In the genomic region with DNA sequence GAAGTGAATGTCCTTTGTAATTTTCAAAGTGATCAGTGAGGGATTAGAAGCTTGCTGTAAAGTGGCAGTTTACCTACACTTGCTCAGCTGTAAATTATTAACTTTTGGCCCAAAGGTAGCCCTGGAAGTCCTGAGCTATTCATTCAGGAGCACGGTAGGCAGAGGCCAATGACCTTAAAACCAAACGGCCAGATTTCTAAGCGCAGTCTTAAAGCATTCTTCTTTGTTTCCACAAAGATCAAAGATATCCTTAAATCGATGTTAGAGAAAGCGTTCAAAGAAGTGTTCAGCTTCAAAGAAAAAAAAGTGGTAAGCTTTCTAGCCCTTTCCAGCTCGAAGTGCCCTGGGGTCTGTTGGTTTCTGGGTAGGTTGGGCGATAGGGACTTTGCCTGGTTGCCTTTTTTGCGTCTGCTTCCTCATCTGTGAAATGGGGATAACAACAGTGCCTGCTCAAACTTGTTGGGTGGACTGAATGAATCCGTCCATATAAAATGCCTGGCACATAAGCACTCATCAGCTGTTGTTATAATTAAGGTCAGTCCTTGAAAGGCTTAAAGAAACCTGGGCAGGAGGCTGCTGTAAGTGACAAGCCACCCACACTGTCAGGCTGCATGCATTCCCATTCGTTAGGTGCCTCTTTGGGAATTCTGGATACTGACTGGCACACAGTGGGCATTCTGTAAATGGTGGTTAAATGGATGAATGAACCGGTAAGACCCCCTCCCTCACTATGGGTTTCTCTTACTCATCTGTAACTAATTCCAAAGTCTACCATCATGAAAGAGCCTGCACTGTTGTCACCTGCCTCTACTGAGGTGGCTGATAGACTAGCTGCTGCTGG, we compare ENCODE assay signal across 1 cellular context.
TF ChIP-seq lines count a peak whose summit lies in the region.

No MANE protein-coding gene starts in this region.

TF ChIP-seq in HepG2, 621 proteins besides CTCF, POLR2A, EP300 and RAD21 (continued from another document and continues in another):
- TF ChIP-seq BRF2 (CRISPR knock-in tag; IDR thresholded peaks at IDR 0.05) (peak; percentile 75; the same call in 1 of the 2 replicates), ZNF205 (CRISPR knock-in tag; IDR thresholded peaks at IDR 0.05) (peak; percentile 89), ZFP91 (CRISPR knock-in tag; IDR thresholded peaks at IDR 0.05; ENCODE audit: borderline replicate concordance) (0 out of 2 replicates have a peak, but pooled peaks have one; percentile 65), FOXO1 (CRISPR knock-in tag; IDR thresholded peaks at IDR 0.05) (peak; percentile 73; the same call in 1 of the 2 replicates), DPF2 (CRISPR knock-in tag; IDR thresholded peaks at IDR 0.05; ENCODE audit: borderline replicate concordance, low read depth) (peak; percentile 89; the same call in 1 of the 2 replicates), MAZ (IDR thresholded peaks at IDR 0.05; ENCODE audit: borderline replicate concordance, low read depth, low read length) (no peak), MAZ (CRISPR knock-in tag; IDR thresholded peaks at IDR 0.05; ENCODE audit: low read depth) (0 out of 2 replicates have a peak, but pooled peaks have one; percentile 30), ZNF337 (CRISPR knock-in tag; IDR thresholded peaks at IDR 0.05; ENCODE audit: borderline replicate concordance, low read depth) (no peak), TEAD3 (CRISPR knock-in tag; optimal IDR thresholded peaks at IDR 0.05; ENCODE audit: borderline replicate concordance) (peak; percentile 84), FOXJ3 (CRISPR knock-in tag; IDR thresholded peaks at IDR 0.05; ENCODE audit: borderline replicate concordance) (peak; percentile 94; the same call in 1 of the 2 replicates), SKIL (CRISPR knock-in tag; IDR thresholded peaks at IDR 0.05; ENCODE audit: borderline replicate concordance) (no peak), ZNF552 (CRISPR knock-in tag; IDR thresholded peaks at IDR 0.05; ENCODE audit: borderline replicate concordance) (peak; percentile 76; the same call in 1 of the 2 replicates), CBX2 (IDR thresholded peaks at IDR 0.05; ENCODE audit: low read depth, low read length) (no peak), CBX2 (CRISPR knock-in tag; IDR thresholded peaks at IDR 0.05; ENCODE audit: low read depth) (no peak), MTA3 (CRISPR knock-in tag; IDR thresholded peaks at IDR 0.05) (no peak), ZFP41 (CRISPR knock-in tag; IDR thresholded peaks at IDR 0.05; ENCODE audit: borderline replicate concordance) (0 out of 2 replicates have a peak, but pooled peaks have one; percentile 58), YEATS4 (CRISPR knock-in tag; IDR thresholded peaks at IDR 0.05; ENCODE audit: borderline replicate concordance) (peak; percentile 41; the same call in 1 of the 2 replicates), STAT6 (CRISPR knock-in tag; IDR thresholded peaks at IDR 0.05; ENCODE audit: borderline replicate concordance) (peak; percentile 96), POGK (CRISPR knock-in tag; conservative IDR thresholded peaks at IDR 0.05) (0 out of 2 replicates have a peak, but pooled peaks have one; percentile 51), ONECUT2 (CRISPR knock-in tag; IDR thresholded peaks at IDR 0.05) (peak; percentile 97), ZNF563 (CRISPR knock-in tag; IDR thresholded peaks at IDR 0.05) (0 out of 2 replicates have a peak, but pooled peaks have one; percentile 45), ZNF543 (CRISPR knock-in tag; IDR thresholded peaks at IDR 0.05) (peak; percentile 83; the same call in 1 of the 2 replicates), BHLHE40 (IDR thresholded peaks at IDR 0.05; ENCODE audit: low read length) (no peak), ZFP82 (CRISPR knock-in tag; IDR thresholded peaks at IDR 0.05; ENCODE audit: borderline replicate concordance) (peak; percentile 78; the same call in 1 of the 2 replicates), NCOR1 (IDR thresholded peaks at IDR 0.05; ENCODE audit: borderline replicate concordance, low read length) (peak; percentile 98), MBD4 (IDR thresholded peaks at IDR 0.05; ENCODE audit: borderline replicate concordance, low read length) (peak; percentile 96; the same call in 1 of the 2 replicates), ZNF644 (CRISPR knock-in tag; IDR thresholded peaks at IDR 0.05; ENCODE audit: low read depth) (peak; percentile 66)
- TF ChIP-seq, protein P1, sequence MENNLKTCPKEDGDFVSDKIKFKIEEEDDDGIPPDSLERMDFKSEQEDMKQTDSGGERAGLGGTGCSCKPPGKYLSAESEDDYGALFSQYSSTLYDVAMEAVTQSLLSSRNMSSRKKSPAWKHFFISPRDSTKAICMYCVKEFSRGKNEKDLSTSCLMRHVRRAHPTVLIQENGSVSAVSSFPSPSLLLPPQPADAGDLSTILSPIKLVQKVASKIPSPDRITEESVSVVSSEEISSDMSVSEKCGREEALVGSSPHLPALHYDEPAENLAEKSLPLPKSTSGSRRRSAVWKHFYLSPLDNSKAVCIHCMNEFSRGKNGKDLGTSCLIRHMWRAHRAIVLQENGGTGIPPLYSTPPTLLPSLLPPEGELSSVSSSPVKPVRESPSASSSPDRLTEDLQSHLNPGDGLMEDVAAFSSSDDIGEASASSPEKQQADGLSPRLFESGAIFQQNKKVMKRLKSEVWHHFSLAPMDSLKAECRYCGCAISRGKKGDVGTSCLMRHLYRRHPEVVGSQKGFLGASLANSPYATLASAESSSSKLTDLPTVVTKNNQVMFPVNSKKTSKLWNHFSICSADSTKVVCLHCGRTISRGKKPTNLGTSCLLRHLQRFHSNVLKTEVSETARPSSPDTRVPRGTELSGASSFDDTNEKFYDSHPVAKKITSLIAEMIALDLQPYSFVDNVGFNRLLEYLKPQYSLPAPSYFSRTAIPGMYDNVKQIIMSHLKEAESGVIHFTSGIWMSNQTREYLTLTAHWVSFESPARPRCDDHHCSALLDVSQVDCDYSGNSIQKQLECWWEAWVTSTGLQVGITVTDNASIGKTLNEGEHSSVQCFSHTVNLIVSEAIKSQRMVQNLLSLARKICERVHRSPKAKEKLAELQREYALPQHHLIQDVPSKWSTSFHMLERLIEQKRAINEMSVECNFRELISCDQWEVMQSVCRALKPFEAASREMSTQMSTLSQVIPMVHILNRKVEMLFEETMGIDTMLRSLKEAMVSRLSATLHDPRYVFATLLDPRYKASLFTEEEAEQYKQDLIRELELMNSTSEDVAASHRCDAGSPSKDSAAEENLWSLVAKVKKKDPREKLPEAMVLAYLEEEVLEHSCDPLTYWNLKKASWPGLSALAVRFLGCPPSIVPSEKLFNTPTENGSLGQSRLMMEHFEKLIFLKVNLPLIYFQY (CRISPR knock-in tag; IDR thresholded peaks at IDR 0.05; ENCODE audit: borderline replicate concordance), result peak; percentile 56; the same call in 1 of the 2 replicates
- TF ChIP-seq, protein P2, sequence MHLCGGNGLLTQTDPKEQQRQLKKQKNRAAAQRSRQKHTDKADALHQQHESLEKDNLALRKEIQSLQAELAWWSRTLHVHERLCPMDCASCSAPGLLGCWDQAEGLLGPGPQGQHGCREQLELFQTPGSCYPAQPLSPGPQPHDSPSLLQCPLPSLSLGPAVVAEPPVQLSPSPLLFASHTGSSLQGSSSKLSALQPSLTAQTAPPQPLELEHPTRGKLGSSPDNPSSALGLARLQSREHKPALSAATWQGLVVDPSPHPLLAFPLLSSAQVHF (CRISPR knock-in tag; IDR thresholded peaks at IDR 0.05), result no peak
- TF ChIP-seq, protein P3, sequence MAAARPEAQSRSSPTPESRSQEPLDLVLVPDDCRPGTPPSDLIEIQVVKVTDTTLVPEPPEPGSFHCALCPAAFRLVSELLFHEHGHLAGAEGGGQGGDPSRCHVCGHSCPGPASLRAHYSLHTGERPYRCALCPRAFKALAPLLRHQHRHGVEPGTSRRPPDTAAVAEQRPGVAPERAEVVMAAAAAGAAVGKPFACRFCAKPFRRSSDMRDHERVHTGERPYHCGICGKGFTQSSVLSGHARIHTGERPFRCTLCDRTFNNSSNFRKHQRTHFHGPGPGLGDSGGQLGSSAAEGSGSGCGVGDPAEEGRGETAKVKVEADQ (CRISPR knock-in tag; IDR thresholded peaks at IDR 0.05; ENCODE audit: borderline replicate concordance), result peak; percentile 26; the same call in 1 of the 2 replicates
- TF ChIP-seq, protein P4, sequence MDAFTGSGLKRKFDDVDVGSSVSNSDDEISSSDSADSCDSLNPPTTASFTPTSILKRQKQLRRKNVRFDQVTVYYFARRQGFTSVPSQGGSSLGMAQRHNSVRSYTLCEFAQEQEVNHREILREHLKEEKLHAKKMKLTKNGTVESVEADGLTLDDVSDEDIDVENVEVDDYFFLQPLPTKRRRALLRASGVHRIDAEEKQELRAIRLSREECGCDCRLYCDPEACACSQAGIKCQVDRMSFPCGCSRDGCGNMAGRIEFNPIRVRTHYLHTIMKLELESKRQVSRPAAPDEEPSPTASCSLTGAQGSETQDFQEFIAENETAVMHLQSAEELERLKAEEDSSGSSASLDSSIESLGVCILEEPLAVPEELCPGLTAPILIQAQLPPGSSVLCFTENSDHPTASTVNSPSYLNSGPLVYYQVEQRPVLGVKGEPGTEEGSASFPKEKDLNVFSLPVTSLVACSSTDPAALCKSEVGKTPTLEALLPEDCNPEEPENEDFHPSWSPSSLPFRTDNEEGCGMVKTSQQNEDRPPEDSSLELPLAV (CRISPR knock-in tag; conservative IDR thresholded peaks at IDR 0.05; ENCODE audit: low read depth), result no peak
- TF ChIP-seq, protein P5, sequence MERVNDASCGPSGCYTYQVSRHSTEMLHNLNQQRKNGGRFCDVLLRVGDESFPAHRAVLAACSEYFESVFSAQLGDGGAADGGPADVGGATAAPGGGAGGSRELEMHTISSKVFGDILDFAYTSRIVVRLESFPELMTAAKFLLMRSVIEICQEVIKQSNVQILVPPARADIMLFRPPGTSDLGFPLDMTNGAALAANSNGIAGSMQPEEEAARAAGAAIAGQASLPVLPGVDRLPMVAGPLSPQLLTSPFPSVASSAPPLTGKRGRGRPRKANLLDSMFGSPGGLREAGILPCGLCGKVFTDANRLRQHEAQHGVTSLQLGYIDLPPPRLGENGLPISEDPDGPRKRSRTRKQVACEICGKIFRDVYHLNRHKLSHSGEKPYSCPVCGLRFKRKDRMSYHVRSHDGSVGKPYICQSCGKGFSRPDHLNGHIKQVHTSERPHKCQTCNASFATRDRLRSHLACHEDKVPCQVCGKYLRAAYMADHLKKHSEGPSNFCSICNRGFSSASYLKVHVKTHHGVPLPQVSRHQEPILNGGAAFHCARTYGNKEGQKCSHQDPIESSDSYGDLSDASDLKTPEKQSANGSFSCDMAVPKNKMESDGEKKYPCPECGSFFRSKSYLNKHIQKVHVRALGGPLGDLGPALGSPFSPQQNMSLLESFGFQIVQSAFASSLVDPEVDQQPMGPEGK (CRISPR knock-in tag; IDR thresholded peaks at IDR 0.05), result peak; percentile 58
